23 cellular contexts compared by ENCODE assay signal in the genomic region with DNA sequence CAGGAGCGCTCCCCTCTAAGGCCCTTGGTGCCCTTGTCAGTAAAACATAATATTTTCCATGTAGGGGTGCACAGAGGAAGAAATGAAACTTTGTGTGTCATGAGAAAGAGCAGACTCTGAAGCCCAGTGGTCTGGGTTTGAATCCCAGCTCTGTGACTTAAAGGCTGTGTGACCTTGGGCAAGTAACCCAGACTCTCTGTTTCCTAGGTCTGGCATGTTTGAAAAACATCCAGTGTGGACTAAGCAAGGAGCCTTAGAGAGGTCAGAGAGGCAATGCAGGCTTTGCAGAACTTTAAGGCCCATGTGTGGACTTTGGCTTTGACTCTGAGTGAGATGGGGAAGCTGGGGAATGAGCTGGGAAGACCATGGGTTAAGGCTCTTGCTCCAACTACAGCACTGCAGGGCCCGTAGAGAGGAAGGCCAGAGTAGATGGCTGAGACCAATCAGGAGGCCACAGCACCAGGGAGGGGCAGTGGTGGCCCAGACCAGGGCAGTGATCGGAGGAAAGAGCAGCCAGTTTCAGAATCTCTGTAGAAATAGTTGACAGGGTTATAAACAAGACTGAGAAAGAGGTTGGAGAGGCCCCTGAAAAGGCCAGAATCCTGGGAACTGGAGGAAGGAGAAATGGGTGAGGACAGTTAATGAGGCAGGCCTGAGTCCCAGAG. TPM values are rescaled to one million over a fixed set of nuclear protein-coding genes. Genes with fewer than 3 reads are reported as not detected.
DNase-seq lines count a peak whose midpoint lies in the region; ATAC-seq and TF ChIP-seq lines count a peak whose summit lies in the region.
"Had no signal": no experiment of that assay in that cellular context is flagged by ENCODE, and none has a peak within 500 bp of the region (broad histone marks: within the 10 kb centered on the region; RNA-seq: fewer than 3 reads in every experiment).

No MANE protein-coding gene starts in this region.

- H3K27me3 ChIP-seq in dorsolateral prefrontal cortex, result no peaks in the 10 kb centered on the region
- H3K27me3 ChIP-seq: adrenal gland had no signal

- intact Hi-C loops in dorsolateral prefrontal cortex (cut with DNase I) (no loop called here), sciatic nerve (cut with DNase I) (no loop called here)

- no peak for DNase-seq in activated CD4-positive, alpha-beta T cell treated with anti-CD3 and anti-CD28 coated beads, Interleukin-2, amount 10 ng/mL, durations not matched to agents 7 days and 5 days
- no peak for DNase-seq in activated CD4-positive, alpha-beta T cell treated with anti-CD3 and anti-CD28 coated beads, Interleukin-2, amount 50 U/mL, for 48 hours
- no peak for DNase-seq in dorsolateral prefrontal cortex
- DNase-seq in sciatic nerve (ENCODE audit: low spot score), result no peak
- DNase-seq in iPS-NIHi11 (ENCODE audit: low spot score), result no peak
- no peak for DNase-seq in G401 (ENCODE audit: low spot score)
- DNase-seq: 8988T; activated CD4-positive, CD25-positive, alpha-beta regulatory T cell; adrenal gland; effector CD4-positive, alpha-beta T cell; left cardiac atrium; NCI-H1417 treated with DMSO at 0.1 percent for 48 hours; NCI-H2107; NCI-H524 treated with DMSO at 0.1 percent for 48 hours; SK-N-SH; stimulated activated CD4-positive, alpha-beta T cell treated with anti-CD3 and anti-CD28 coated beads, Interleukin-2, amount 100 ng/mL, for 48 hours had no signal

- no peak for TF ChIP-seq CTCF in dorsolateral prefrontal cortex (IDR thresholded peaks at IDR 0.05 in 54 of 56, conservative IDR thresholded peaks at IDR 0.05 in 2 of 56; ENCODE audit: low read depth in 1 of 56, partially characterized antibody in 56 of 56)

- no peaks in the 10 kb centered on the region for H3K4me1 Mint-ChIP-seq in activated CD4-positive, alpha-beta T cell treated with anti-CD3 and anti-CD28 coated beads, Interleukin-2, amount 10 ng/mL, durations not matched to agents 7 days and 5 days

- no peak overlapping the region for H3K4me3 Mint-ChIP-seq in activated CD4-positive, alpha-beta T cell treated with anti-CD3 and anti-CD28 coated beads, Interleukin-2, amount 10 ng/mL, durations not matched to agents 7 days and 5 days
- H3K4me3 Mint-ChIP-seq: mesothelial cell of epicardium had no signal

- H3K27ac ChIP-seq in KOPT-K1 (ENCODE audit: low read depth, low read length, poor library complexity, severe bottlenecking) (peak overlapping the region; percentile 2), dorsolateral prefrontal cortex (peak overlapping the region in 42 of 59 donors; percentile 6 to 76 (median 53))

- in situ Hi-C loops in G401 (cut with HindIII; ENCODE audit: low sequenced_read_pairs), result no loop called here

- no peaks in the 10 kb centered on the region for H3K9me3 ChIP-seq in KOPT-K1 (ENCODE audit: insufficient read depth, low read length, poor library complexity, severe bottlenecking)
- H3K9me3 ChIP-seq: adrenal gland, HAP-1, SK-N-SH had no signal

- no peaks in the 10 kb centered on the region for H3K9me3 Mint-ChIP-seq in activated CD4-positive, alpha-beta T cell treated with anti-CD3 and anti-CD28 coated beads, Interleukin-2, amount 10 ng/mL, durations not matched to agents 7 days and 5 days
- H3K9me3 Mint-ChIP-seq: mesothelial cell of epicardium had no signal

- peak overlapping the region; percentile 84 for H3K27ac Mint-ChIP-seq in activated CD4-positive, alpha-beta T cell treated with anti-CD3 and anti-CD28 coated beads, Interleukin-2, amount 10 ng/mL, durations not matched to agents 7 days and 5 days
- H3K27ac Mint-ChIP-seq: progenitor cell of endocrine pancreas had no signal

- ATAC-seq in sciatic nerve (peak; percentile 42), HG03342 (IDR thresholded peaks at IDR 0.05; ENCODE audit: unreplicated experiment) (no peak)
- ATAC-seq: esophagus mucosa had no signal

- peaks cover 99% of the 10 kb centered on the region for H3K36me3 ChIP-seq in KOPT-K1 (ENCODE audit: insufficient read depth, low read length)
- H3K36me3 ChIP-seq: adrenal gland, HAP-1 had no signal

- no peak overlapping the region for H3K4me3 ChIP-seq in dorsolateral prefrontal cortex
- H3K4me3 ChIP-seq: adrenal gland, HAP-1, smooth muscle cell had no signal

- H3K27me3 Mint-ChIP-seq in activated CD4-positive, alpha-beta T cell treated with anti-CD3 and anti-CD28 coated beads, Interleukin-2, amount 10 ng/mL, durations not matched to agents 7 days and 5 days, result no peaks in the 10 kb centered on the region

- CTCF ChIA-PET in activated CD4-positive, alpha-beta T cell treated with anti-CD3 and anti-CD28 coated beads, Interleukin-2, amount 10 ng/mL, durations not matched to agents 7 days and 5 days (lab: Charles Lee), result interaction anchor here (0.6 to 2.0 kb wide), 5 partner anchors 9 to 915 kb away, joined by 3 to 5 read pairs (median 4); no protein-coding TSS in a partner anchor

- H3K36me3 Mint-ChIP-seq in activated CD4-positive, alpha-beta T cell treated with anti-CD3 and anti-CD28 coated beads, Interleukin-2, amount 10 ng/mL, durations not matched to agents 7 days and 5 days (ENCODE audit: low read depth), result peaks cover 49% of the 10 kb centered on the region
- H3K36me3 Mint-ChIP-seq: mesothelial cell of epicardium had no signal

- POLR2A ChIA-PET in activated CD4-positive, alpha-beta T cell treated with anti-CD3 and anti-CD28 coated beads, Interleukin-2, amount 10 ng/mL, durations not matched to agents 7 days and 5 days (lab: Charles Lee), result no interaction called here

RNA-seq across cellular contexts. Expression of a gene that starts 18.2 kb away (rescaled TPM):
- 100 to 1,000 TPM; 103 to 107 TPM for total RNA-seq in activated CD4-positive, alpha-beta T cell treated with anti-CD3 and anti-CD28 coated beads, Interleukin-2, amount 10 ng/mL, durations not matched to agents 7 days and 5 days
- total RNA-seq in dorsolateral prefrontal cortex, result 10 to 100 TPM in 23 of 120 experiments, 1 to 10 TPM in 97; 1.9 to 18.9 (median 6.6) TPM
- 7.7 TPM for total RNA-seq in sciatic nerve
- total RNA-seq in G401 (2014; rRNA removed; shearing (Covaris generic)), result 30.6 and 47.6 TPM in 2 replicates

RNA-seq across cellular contexts. Expression of a gene that starts 50.9 kb away (rescaled TPM):
- 1 to 10 TPM; 3.3 to 5.1 TPM for total RNA-seq in activated CD4-positive, alpha-beta T cell treated with anti-CD3 and anti-CD28 coated beads, Interleukin-2, amount 10 ng/mL, durations not matched to agents 7 days and 5 days
- total RNA-seq in dorsolateral prefrontal cortex (100 to 1,000 TPM in 6 of 120 experiments, 10 to 100 TPM in 114; 35.0 to 115 (median 72.9) TPM), sciatic nerve (38.2 TPM)
- 37.1 and 69.0 TPM in 2 replicates for total RNA-seq in G401 (2014; rRNA removed; shearing (Covaris generic))
